ENCODE assay signal across 8 cellular contexts in the genomic region with DNA sequence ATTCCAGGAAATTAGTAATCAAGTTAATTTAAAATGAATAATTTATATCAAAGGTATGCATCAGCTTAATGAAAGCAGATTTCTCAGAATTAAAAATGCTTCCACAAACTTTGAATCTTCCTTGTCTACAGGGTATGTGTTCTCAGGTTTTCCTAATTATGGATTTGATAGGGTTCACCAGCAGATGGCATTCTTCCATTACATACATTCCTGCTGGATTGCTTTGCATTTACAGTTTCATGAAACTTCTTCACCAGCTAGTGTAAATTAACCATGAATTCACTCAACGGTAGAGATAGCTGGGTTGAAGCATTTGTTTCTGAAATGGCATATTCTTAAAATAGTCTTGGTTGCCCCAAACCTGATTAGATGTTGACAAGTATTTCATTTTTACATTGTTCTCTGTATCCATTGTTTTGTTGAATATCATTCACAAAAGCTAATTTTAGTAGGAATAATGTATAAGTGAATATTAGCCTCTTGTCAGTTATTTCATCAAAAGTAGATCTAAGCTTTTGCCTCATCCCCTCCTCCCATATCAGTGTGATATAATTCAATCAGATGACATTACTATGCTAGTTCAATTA.
DNase-seq lines count a peak whose midpoint lies in the region; ATAC-seq and TF ChIP-seq lines count a peak whose summit lies in the region.

No MANE protein-coding gene starts in this region.

- no peaks in the 10 kb centered on the region for H3K9me3 Mint-ChIP-seq in activated naive CD4-positive, alpha-beta T cell treated with anti-CD3 and anti-CD28 coated beads, Interleukin-2, amount 10 ng/mL, durations not matched to agents 7 days and 5 days

- H3K27ac Mint-ChIP-seq in activated naive CD4-positive, alpha-beta T cell treated with anti-CD3 and anti-CD28 coated beads, Interleukin-2, amount 10 ng/mL, durations not matched to agents 7 days and 5 days = no peak overlapping the region

- no peak overlapping the region for H3K27ac ChIP-seq in stomach

- CTCF ChIA-PET in activated naive CD4-positive, alpha-beta T cell treated with anti-CD3 and anti-CD28 coated beads, Interleukin-2, amount 10 ng/mL, durations not matched to agents 7 days and 5 days (lab: Charles Lee) = interaction anchor here (0.7 kb wide), 1 partner anchor 708 kb away, joined by 4 read pairs; no protein-coding TSS in a partner anchor

- peak; percentile 66 for TF ChIP-seq CTCF in LNCAP (IDR thresholded peaks at IDR 0.05)
- peak; percentile 43 for TF ChIP-seq CTCF in foreskin fibroblast (IDR thresholded peaks at IDR 0.05; ENCODE audit: low read depth, low read length)
- peak in 4 of 7 experiments; percentile 8 to 46 (median 24) for TF ChIP-seq CTCF in stomach (IDR thresholded peaks at IDR 0.05)

- H3K4me3 ChIP-seq in foreskin fibroblast (ENCODE audit: low read depth in 1 of 2, low read length in 2 of 2) = no peak overlapping the region
- H3K4me3 ChIP-seq in stomach = no peak overlapping the region

- H3K4me3 Mint-ChIP-seq in activated naive CD4-positive, alpha-beta T cell treated with anti-CD3 and anti-CD28 coated beads, Interleukin-2, amount 10 ng/mL, durations not matched to agents 7 days and 5 days = no peak overlapping the region

- no peaks in the 10 kb centered on the region for H3K9me3 ChIP-seq in stomach

- intact Hi-C loops in stomach (cut with DNase I; ENCODE audit: low total_unique reads) = no loop called here

- ATAC-seq in HG02970 (IDR thresholded peaks at IDR 0.05; ENCODE audit: low FRiP score, unreplicated experiment) = no peak

- DNase-seq in ELR (ENCODE audit: low read depth) (peak; percentile 64), SHP77 treated with DMSO at 0.1 percent for 48 hours (lab: John Stamatoyannopoulos, UW) (peak; percentile 59), foreskin fibroblast (peak; percentile 29 to 65), stomach (no peak)
- DNase-seq in activated naive CD4-positive, alpha-beta T cell treated with anti-CD3 and anti-CD28 coated beads, Interleukin-2, amount 10 ng/mL, durations not matched to agents 7 days and 5 days = no peak
- DNase-seq in stimulated activated naive CD4-positive, alpha-beta T cell (lab: John Stamatoyannopoulos, UW) = no peak

- H3K27me3 Mint-ChIP-seq in activated naive CD4-positive, alpha-beta T cell treated with anti-CD3 and anti-CD28 coated beads, Interleukin-2, amount 10 ng/mL, durations not matched to agents 7 days and 5 days = peaks cover 3% of the 10 kb centered on the region

- H3K36me3 Mint-ChIP-seq in activated naive CD4-positive, alpha-beta T cell treated with anti-CD3 and anti-CD28 coated beads, Interleukin-2, amount 10 ng/mL, durations not matched to agents 7 days and 5 days = no peaks in the 10 kb centered on the region

- 0 to 11% (median 5%) methylated on average over 1 of the region's 1 CpG for WGBS in stomach, 5 donors

- no peaks in the 10 kb centered on the region for H3K4me1 Mint-ChIP-seq in activated naive CD4-positive, alpha-beta T cell treated with anti-CD3 and anti-CD28 coated beads, Interleukin-2, amount 10 ng/mL, durations not matched to agents 7 days and 5 days

- TF ChIP-seq POLR2A in stomach (IDR thresholded peaks at IDR 0.05) = no peak

- H3K4me1 ChIP-seq in stomach = no peaks in the 10 kb centered on the region

- no peak for TF ChIP-seq EP300 in stomach (IDR thresholded peaks at IDR 0.05)

- H3K36me3 ChIP-seq in stomach = no peaks in the 10 kb centered on the region

- peaks cover 0 to 4% (median 0%) of the 10 kb centered on the region in 3 donors for H3K27me3 ChIP-seq in stomach

Comparison
In these comparisons a context has a peak if more than half of its experiments do, and no peak if none do; other contexts are left out.
1. DNase-seq: peak in ELR (single experiment), SHP77 treated with DMSO at 0.1 percent for 48 hours (single experiment) and foreskin fibroblast (2 of 2); none in stomach (single experiment), activated naive CD4-positive, alpha-beta T cell treated with anti-CD3 and anti-CD28 coated beads, Interleukin-2, amount 10 ng/mL, durations not matched to agents 7 days and 5 days (single experiment) and stimulated activated naive CD4-positive, alpha-beta T cell (0 of 6).
2. Peak in every context shown above with its lines, with median percentiles within 50 percentile points of each other: CTCF ChIP-seq.